Comparison of ENCODE assay signal across 2 cellular contexts in the genomic region with DNA sequence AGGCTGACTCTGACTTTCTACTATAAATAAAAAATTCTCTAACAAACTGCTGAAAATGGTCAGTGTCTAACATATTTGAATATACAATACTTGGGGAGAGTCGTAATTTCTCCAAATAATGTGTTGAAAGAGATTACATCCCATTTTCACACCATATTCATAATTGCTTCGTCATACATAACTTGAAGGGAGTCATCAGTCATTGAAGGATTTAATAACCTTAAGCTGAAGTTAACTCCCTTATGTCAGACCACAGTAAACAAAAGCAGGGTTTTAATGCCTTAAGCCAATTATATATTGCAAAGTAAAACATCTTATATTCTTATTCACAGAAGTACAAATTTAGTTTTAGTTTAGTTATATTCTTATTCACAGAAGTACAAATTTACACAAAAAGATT.
A peak's percentile ranks its signal among the peaks of the same experiment; 100 is the strongest.
TF ChIP-seq lines count a peak whose summit lies in the region.

No MANE protein-coding gene starts in this region.

TF ChIP-seq in IMR-90, 13 proteins besides CTCF, POLR2A, EP300 and RAD21:
- no peak for TF ChIP-seq CHD1 (IDR thresholded peaks at IDR 0.05; ENCODE audit: low read depth, low read length)
- TF ChIP-seq FOS (IDR thresholded peaks at IDR 0.05; ENCODE audit: low read depth, low read length), result no peak
- TF ChIP-seq, protein P1, sequence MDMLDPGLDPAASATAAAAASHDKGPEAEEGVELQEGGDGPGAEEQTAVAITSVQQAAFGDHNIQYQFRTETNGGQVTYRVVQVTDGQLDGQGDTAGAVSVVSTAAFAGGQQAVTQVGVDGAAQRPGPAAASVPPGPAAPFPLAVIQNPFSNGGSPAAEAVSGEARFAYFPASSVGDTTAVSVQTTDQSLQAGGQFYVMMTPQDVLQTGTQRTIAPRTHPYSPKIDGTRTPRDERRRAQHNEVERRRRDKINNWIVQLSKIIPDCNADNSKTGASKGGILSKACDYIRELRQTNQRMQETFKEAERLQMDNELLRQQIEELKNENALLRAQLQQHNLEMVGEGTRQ (IDR thresholded peaks at IDR 0.05; ENCODE audit: low read depth, low read length), result no peak
- TF ChIP-seq SMC3 (IDR thresholded peaks at IDR 0.05; ENCODE audit: low read depth, low read length), result no peak
- TF ChIP-seq RFX5 (IDR thresholded peaks at IDR 0.05; ENCODE audit: low read depth, low read length), result no peak
- TF ChIP-seq NFE2L2 (IDR thresholded peaks at IDR 0.05; ENCODE audit: low read depth, low read length), result no peak
- TF ChIP-seq CEBPB (IDR thresholded peaks at IDR 0.05; ENCODE audit: low read depth, low read length), result no peak
- no peak for TF ChIP-seq MXI1 (IDR thresholded peaks at IDR 0.05; ENCODE audit: borderline replicate concordance, low read depth, low read length)
- TF ChIP-seq RCOR1 (IDR thresholded peaks at IDR 0.05; ENCODE audit: insufficient replicate concordance, low read length), result no peak
- TF ChIP-seq, protein P2, sequence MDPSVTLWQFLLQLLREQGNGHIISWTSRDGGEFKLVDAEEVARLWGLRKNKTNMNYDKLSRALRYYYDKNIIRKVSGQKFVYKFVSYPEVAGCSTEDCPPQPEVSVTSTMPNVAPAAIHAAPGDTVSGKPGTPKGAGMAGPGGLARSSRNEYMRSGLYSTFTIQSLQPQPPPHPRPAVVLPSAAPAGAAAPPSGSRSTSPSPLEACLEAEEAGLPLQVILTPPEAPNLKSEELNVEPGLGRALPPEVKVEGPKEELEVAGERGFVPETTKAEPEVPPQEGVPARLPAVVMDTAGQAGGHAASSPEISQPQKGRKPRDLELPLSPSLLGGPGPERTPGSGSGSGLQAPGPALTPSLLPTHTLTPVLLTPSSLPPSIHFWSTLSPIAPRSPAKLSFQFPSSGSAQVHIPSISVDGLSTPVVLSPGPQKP (IDR thresholded peaks at IDR 0.05; ENCODE audit: borderline replicate concordance, low read depth, low read length), result no peak
- TF ChIP-seq BHLHE40 (IDR thresholded peaks at IDR 0.05; ENCODE audit: low read depth, low read length), result no peak
- TF ChIP-seq MAFK (IDR thresholded peaks at IDR 0.05; ENCODE audit: low read depth, low read length), result no peak
- no peak for TF ChIP-seq MAZ (IDR thresholded peaks at IDR 0.05; ENCODE audit: borderline replicate concordance, low read depth, low read length)

TF ChIP-seq in K562, 482 proteins besides CTCF, POLR2A, EP300 and RAD21:
- TF ChIP-seq ZFP30 (CRISPR knock-in tag; IDR thresholded peaks at IDR 0.05; ENCODE audit: borderline replicate concordance) (no peak), BRF1 (IDR thresholded peaks at IDR 0.05; ENCODE audit: borderline replicate concordance, extremely low read depth, insufficient read length) (no peak), MAFG (tag; conservative IDR thresholded peaks at IDR 0.05) (peak; percentile 26; the same call in 1 of the 2 replicates), ZBTB17 (CRISPR knock-in tag; IDR thresholded peaks at IDR 0.05) (no peak), RFX1 (IDR thresholded peaks at IDR 0.05) (no peak), ASH1L (IDR thresholded peaks at IDR 0.05; ENCODE audit: borderline replicate concordance, low read depth, partially characterized antibody) (no peak), ZNF551 (CRISPR knock-in tag; IDR thresholded peaks at IDR 0.05) (no peak), HMG20B (CRISPR knock-in tag; IDR thresholded peaks at IDR 0.05) (no peak), NFE2 (IDR thresholded peaks at IDR 0.05; ENCODE audit: low read depth) (peak; percentile 56), TAL1 (IDR thresholded peaks at IDR 0.05) (no peak), MEIS2 (IDR thresholded peaks at IDR 0.05; ENCODE audit: partially characterized antibody) (peak; percentile 78), EWSR1 (IDR thresholded peaks at IDR 0.05; ENCODE audit: borderline replicate concordance, low read depth, partially characterized antibody) (no peak), MIER1 (IDR thresholded peaks at IDR 0.05; ENCODE audit: low read depth) (no peak), CEBPG (CRISPR knock-in tag; IDR thresholded peaks at IDR 0.05) (no peak), CEBPG (tag; conservative IDR thresholded peaks at IDR 0.05 in 1 of 2, IDR thresholded peaks at IDR 0.05 in 1 of 2) (0 out of 4 replicates have a peak, but pooled peaks of 1 of the 2 experiments have one; percentile 34), CBX8 (IDR thresholded peaks at IDR 0.05; ENCODE audit: borderline replicate concordance, extremely low read depth, low read depth, low read length, poor library complexity, severe bottlenecking) (no peak), ZNF384 (IDR thresholded peaks at IDR 0.05; ENCODE audit: low read depth, low read length) (no peak), C11orf30 (IDR thresholded peaks at IDR 0.05; ENCODE audit: low read depth) (0 out of 2 replicates have a peak, but pooled peaks have one; percentile 29), ZNF316 (IDR thresholded peaks at IDR 0.05) (peak; percentile 57)
- TF ChIP-seq, protein P3, sequence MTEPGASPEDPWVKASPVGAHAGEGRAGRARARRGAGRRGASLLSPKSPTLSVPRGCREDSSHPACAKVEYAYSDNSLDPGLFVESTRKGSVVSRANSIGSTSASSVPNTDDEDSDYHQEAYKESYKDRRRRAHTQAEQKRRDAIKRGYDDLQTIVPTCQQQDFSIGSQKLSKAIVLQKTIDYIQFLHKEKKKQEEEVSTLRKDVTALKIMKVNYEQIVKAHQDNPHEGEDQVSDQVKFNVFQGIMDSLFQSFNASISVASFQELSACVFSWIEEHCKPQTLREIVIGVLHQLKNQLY (CRISPR knock-in tag; conservative IDR thresholded peaks at IDR 0.05), result no peak
- TF ChIP-seq, protein P4, sequence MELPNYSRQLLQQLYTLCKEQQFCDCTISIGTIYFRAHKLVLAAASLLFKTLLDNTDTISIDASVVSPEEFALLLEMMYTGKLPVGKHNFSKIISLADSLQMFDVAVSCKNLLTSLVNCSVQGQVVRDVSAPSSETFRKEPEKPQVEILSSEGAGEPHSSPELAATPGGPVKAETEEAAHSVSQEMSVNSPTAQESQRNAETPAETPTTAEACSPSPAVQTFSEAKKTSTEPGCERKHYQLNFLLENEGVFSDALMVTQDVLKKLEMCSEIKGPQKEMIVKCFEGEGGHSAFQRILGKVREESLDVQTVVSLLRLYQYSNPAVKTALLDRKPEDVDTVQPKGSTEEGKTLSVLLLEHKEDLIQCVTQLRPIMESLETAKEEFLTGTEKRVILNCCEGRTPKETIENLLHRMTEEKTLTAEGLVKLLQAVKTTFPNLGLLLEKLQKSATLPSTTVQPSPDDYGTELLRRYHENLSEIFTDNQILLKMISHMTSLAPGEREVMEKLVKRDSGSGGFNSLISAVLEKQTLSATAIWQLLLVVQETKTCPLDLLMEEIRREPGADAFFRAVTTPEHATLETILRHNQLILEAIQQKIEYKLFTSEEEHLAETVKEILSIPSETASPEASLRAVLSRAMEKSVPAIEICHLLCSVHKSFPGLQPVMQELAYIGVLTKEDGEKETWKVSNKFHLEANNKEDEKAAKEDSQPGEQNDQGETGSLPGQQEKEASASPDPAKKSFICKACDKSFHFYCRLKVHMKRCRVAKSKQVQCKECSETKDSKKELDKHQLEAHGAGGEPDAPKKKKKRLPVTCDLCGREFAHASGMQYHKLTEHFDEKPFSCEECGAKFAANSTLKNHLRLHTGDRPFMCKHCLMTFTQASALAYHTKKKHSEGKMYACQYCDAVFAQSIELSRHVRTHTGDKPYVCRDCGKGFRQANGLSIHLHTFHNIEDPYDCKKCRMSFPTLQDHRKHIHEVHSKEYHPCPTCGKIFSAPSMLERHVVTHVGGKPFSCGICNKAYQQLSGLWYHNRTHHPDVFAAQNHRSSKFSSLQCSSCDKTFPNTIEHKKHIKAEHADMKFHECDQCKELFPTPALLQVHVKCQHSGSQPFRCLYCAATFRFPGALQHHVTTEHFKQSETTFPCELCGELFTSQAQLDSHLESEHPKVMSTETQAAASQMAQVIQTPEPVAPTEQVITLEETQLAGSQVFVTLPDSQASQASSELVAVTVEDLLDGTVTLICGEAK (IDR thresholded peaks at IDR 0.05), result no peak
- TF ChIP-seq, protein P4 (CRISPR knock-in tag; IDR thresholded peaks at IDR 0.05), result no peak
- TF ChIP-seq, protein P5, sequence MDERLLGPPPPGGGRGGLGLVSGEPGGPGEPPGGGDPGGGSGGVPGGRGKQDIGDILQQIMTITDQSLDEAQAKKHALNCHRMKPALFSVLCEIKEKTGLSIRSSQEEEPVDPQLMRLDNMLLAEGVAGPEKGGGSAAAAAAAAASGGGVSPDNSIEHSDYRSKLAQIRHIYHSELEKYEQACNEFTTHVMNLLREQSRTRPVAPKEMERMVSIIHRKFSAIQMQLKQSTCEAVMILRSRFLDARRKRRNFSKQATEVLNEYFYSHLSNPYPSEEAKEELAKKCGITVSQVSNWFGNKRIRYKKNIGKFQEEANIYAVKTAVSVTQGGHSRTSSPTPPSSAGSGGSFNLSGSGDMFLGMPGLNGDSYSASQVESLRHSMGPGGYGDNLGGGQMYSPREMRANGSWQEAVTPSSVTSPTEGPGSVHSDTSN (CRISPR knock-in tag; IDR thresholded peaks at IDR 0.05; ENCODE audit: low read depth), result no peak
- TF ChIP-seq, protein P5 (tag; conservative IDR thresholded peaks at IDR 0.05; ENCODE audit: low read depth), result peak; percentile 85
- TF ChIP-seq, protein P6, sequence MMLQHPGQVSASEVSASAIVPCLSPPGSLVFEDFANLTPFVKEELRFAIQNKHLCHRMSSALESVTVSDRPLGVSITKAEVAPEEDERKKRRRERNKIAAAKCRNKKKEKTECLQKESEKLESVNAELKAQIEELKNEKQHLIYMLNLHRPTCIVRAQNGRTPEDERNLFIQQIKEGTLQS (IDR thresholded peaks at IDR 0.05), result peak; percentile 23; the same call in 1 of the 2 replicates
- TF ChIP-seq, protein P6 (CRISPR knock-in tag; conservative IDR thresholded peaks at IDR 0.05), result no peak
- TF ChIP-seq, protein P7, sequence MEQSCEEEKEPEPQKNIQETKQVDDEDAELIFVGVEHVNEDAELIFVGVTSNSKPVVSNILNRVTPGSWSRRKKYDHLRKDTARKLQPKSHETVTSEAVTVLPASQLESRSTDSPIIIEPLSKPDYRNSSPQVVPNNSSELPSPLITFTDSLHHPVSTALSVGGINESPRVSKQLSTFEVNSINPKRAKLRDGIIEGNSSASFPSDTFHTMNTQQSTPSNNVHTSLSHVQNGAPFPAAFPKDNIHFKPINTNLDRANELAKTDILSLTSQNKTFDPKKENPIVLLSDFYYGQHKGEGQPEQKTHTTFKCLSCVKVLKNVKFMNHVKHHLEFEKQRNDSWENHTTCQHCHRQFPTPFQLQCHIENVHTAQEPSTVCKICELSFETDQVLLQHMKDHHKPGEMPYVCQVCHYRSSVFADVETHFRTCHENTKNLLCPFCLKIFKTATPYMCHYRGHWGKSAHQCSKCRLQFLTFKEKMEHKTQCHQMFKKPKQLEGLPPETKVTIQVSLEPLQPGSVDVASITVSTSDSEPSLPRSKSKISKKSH (CRISPR knock-in tag; IDR thresholded peaks at IDR 0.05), result no peak
